Comparison of ENCODE assay signal across 16 cellular contexts in the genomic region with DNA sequence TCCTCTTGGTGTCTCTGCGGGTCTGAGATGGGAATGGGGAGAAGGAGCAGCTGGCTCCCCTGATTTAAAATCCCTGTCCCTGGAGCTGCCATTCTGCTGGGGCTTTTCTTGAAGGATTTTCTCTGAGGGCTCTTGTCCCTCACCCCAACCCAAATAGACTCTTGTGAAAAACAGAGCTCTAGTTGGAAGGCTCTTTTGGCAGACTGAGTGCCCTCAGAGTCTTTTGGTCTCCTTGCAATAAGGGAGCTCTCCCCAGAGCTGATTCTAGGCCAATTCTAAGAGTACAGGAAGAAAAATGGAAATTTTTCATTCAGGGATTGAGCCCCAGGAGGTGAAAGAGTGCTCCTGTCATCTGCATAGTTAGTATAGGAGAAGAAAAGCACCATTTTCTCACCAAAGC.
"Had no signal": no experiment of that assay in that cellular context is flagged by ENCODE, and none has a peak within 500 bp of the region (broad histone marks: within the 10 kb centered on the region; RNA-seq: fewer than 3 reads in every experiment).

No MANE protein-coding gene starts in this region.

- H3K27me3 ChIP-seq: brain microvascular endothelial cell had no signal

- H3K4me3 Mint-ChIP-seq: dendritic cell treated with granulocyte-macrophage colony-stimulating factor and Interleukin-4, amounts not matched to agents 40 ng/mL and 50 ng/mL, for 4 days; effector memory CD8-positive, alpha-beta T cell; immature natural killer cell; natural killer cell treated with Interleukin-12 subunit alpha and Interleukin-12 subunit beta and Interleukin-15 and Interleukin-18, amount 100 ng/mL, for 72 hours; T-helper 1 cell treated with Interleukin-12 subunit alpha and Interleukin-12 subunit beta and Interleukin-4 antibody, amounts not matched to agents 30 μg/mL and 1 μg/mL, for 36 hours had no signal

- H3K4me3 ChIP-seq: mucosa of descending colon, prostate gland had no signal

- H3K36me3 ChIP-seq: brain microvascular endothelial cell, prostate gland had no signal

- ATAC-seq: effector memory CD8-positive, alpha-beta T cell; mucosa of descending colon; natural killer cell treated with Interleukin-12 subunit alpha and Interleukin-12 subunit beta and Interleukin-15 and Interleukin-18, amount 100 ng/mL, for 72 hours had no signal

- H3K27ac Mint-ChIP-seq: dendritic cell treated with granulocyte-macrophage colony-stimulating factor and Interleukin-4, amounts not matched to agents 40 ng/mL and 50 ng/mL, for 4 days; effector memory CD8-positive, alpha-beta T cell; immature natural killer cell; natural killer cell treated with Interleukin-12 subunit alpha and Interleukin-12 subunit beta and Interleukin-15 and Interleukin-18, amount 100 ng/mL, for 72 hours; T-helper 1 cell treated with Interleukin-12 subunit alpha and Interleukin-12 subunit beta and Interleukin-4 antibody, amounts not matched to agents 30 μg/mL and 1 μg/mL, for 36 hours had no signal

- H3K4me1 ChIP-seq: prostate gland had no signal

- H3K27ac ChIP-seq: brain microvascular endothelial cell, prostate gland had no signal

- H3K9me3 ChIP-seq: mucosa of descending colon, prostate gland had no signal

- DNase-seq: activated CD4-positive, alpha-beta T cell treated with anti-CD3 and anti-CD28 coated beads, Interleukin-2, amount 50 U/mL, for 4 hours; activated naive CD4-positive, alpha-beta T cell treated with Interleukin-2 at 50 U/mL for 16 hours; brain microvascular endothelial cell; cerebellar nuclear complex; effector memory CD8-positive, alpha-beta T cell; erythroblast; glutamatergic neuron; immature natural killer cell; mucosa of descending colon; occipital lobe; stimulated activated CD4-positive, alpha-beta T cell treated with anti-CD3 and anti-CD28 coated beads, Interleukin-12 subunit alpha, Interleukin-12 subunit beta, amount 100 ng/mL, for 4 hours; stimulated activated naive CD4-positive, alpha-beta T cell treated with Interleukin-2 at 50 U/mL for 16 hours had no signal

- H3K36me3 Mint-ChIP-seq: immature natural killer cell; natural killer cell treated with Interleukin-12 subunit alpha and Interleukin-12 subunit beta and Interleukin-15 and Interleukin-18, amount 100 ng/mL, for 72 hours had no signal

- H3K9me3 Mint-ChIP-seq: dendritic cell treated with granulocyte-macrophage colony-stimulating factor and Interleukin-4, amounts not matched to agents 40 ng/mL and 50 ng/mL, for 4 days; effector memory CD8-positive, alpha-beta T cell; immature natural killer cell; natural killer cell treated with Interleukin-12 subunit alpha and Interleukin-12 subunit beta and Interleukin-15 and Interleukin-18, amount 100 ng/mL, for 72 hours; T-helper 1 cell treated with Interleukin-12 subunit alpha and Interleukin-12 subunit beta and Interleukin-4 antibody, amounts not matched to agents 30 μg/mL and 1 μg/mL, for 36 hours had no signal
